Comparison of ENCODE assay signal across 18 cellular contexts in the genomic region with DNA sequence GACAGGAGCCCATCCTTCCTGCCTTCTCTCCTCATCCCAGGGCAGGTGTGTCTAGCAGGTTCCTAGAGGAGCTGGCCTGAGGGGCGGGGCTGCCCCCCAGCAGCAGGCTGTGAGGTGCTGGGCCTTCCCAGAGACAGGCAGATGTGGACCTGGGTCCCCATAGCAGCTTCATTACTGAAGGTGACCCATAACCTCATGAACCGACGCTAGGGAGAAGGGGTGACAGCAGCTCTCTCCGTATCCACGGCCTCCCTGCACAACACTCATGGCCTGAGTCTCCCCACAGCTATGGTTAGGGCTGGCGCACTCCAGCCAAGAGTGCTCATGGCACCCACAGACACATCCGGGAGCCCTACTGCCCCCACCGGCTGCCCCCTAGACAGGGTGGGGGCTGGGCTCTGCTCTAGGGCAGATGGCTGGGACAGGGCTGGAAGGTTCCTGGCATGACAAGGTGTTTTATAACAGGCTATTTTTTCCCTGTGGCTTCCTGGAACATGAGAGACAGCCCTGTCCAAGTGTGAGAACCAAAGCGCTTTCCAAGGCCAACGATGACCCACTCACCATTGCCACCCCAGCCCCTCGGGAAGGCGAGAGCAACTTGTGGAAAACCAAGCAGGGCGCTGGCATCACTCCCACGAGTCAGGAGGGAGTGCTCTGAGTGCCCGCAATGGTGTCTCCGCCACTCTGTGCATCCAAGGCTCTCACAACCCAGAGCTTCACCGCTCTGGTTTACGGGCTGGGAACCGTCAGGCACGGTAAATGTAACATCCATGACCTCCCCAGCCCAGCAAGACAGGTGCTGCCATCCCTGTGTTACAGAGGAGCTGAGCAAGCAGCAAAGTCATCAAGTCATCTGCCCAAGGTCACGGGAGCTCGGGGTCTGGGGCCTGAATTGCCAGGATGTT.
"Had no signal": no experiment of that assay in that cellular context is flagged by ENCODE, and none has a peak within 500 bp of the region (broad histone marks: within the 10 kb centered on the region; RNA-seq: fewer than 3 reads in every experiment).

No MANE protein-coding gene starts in this region.

- H3K4me1 ChIP-seq: tibial artery had no signal

- ATAC-seq: activated CD4-positive, CD25-positive, alpha-beta regulatory T cell treated with anti-CD3 and anti-CD28 coated beads, Interleukin-2, amount 50 U/mL, for 24 hours; activated T-cell treated with anti-CD3 and anti-CD28 coated beads, Interleukin-2, amount 50 U/mL, for 72 hours; lower lobe of right lung; naive thymus-derived CD8-positive, alpha-beta T cell; stimulated activated naive CD8-positive, alpha-beta T cell treated with anti-CD3 and anti-CD28 coated beads, Interleukin-15, Interleukin-2, amounts not matched to agents 100 U/mL and 50 U/mL, for 24 hours had no signal

- H3K4me3 ChIP-seq: dorsolateral prefrontal cortex, lower lobe of right lung, skin epidermis, tibial artery had no signal

- H3K27ac Mint-ChIP-seq: activated naive CD4-positive, alpha-beta T cell treated with anti-CD3 and anti-CD28 coated beads, Interleukin-2, amount 50 U/mL, for 24 hours; activated T-cell treated with anti-CD3 and anti-CD28 coated beads, Interleukin-2, amount 50 U/mL, for 72 hours had no signal

- H3K9me3 ChIP-seq: lower lobe of right lung, tibial artery had no signal

- DNase-seq: activated CD4-positive, alpha-beta T cell treated with anti-CD3 and anti-CD28 coated beads, Interleukin-2, amount 50 U/mL, for 1 hour; activated CD8-positive, alpha-beta memory T cell treated with anti-CD3 and anti-CD28 coated beads for 24 hours; activated CD8-positive, alpha-beta memory T cell treated with anti-CD3 and anti-CD28 coated beads, Interleukin-2, amount 50 U/mL, for 48 hours; activated effector memory CD4-positive, alpha-beta T cell treated with anti-CD3 and anti-CD28 coated beads, Interleukin-2, amount 50 U/mL, for 16 hours; activated T-cell treated with anti-CD3 and anti-CD28 coated beads, Interleukin-2, amount 50 U/mL, for 72 hours; erythroblast; head of caudate nucleus; kidney glomerular epithelial cell; naive thymus-derived CD8-positive, alpha-beta T cell; stimulated activated naive CD8-positive, alpha-beta T cell treated with anti-CD3 and anti-CD28 coated beads, Interleukin-15, Interleukin-2, amounts not matched to agents 100 U/mL and 50 U/mL, for 24 hours; substantia nigra; T1000; tibial artery had no signal

- H3K27ac ChIP-seq: dorsolateral prefrontal cortex, lower lobe of right lung, skin epidermis, tibial artery had no signal

- H3K27me3 ChIP-seq: dorsolateral prefrontal cortex, tibial artery had no signal

- H3K4me1 Mint-ChIP-seq: activated naive CD4-positive, alpha-beta T cell treated with anti-CD3 and anti-CD28 coated beads, Interleukin-2, amount 50 U/mL, for 24 hours had no signal

- H3K27me3 Mint-ChIP-seq: activated naive CD4-positive, alpha-beta T cell treated with anti-CD3 and anti-CD28 coated beads, Interleukin-2, amount 50 U/mL, for 24 hours; naive thymus-derived CD8-positive, alpha-beta T cell had no signal

- H3K4me3 Mint-ChIP-seq: activated naive CD4-positive, alpha-beta T cell treated with anti-CD3 and anti-CD28 coated beads, Interleukin-2, amount 50 U/mL, for 24 hours; activated T-cell treated with anti-CD3 and anti-CD28 coated beads, Interleukin-2, amount 50 U/mL, for 72 hours; naive thymus-derived CD8-positive, alpha-beta T cell had no signal

- H3K9me3 Mint-ChIP-seq: activated naive CD4-positive, alpha-beta T cell treated with anti-CD3 and anti-CD28 coated beads, Interleukin-2, amount 50 U/mL, for 24 hours; activated T-cell treated with anti-CD3 and anti-CD28 coated beads, Interleukin-2, amount 50 U/mL, for 72 hours; naive thymus-derived CD8-positive, alpha-beta T cell had no signal
